ENCODE assay signal across 12 cellular contexts in the genomic region with DNA sequence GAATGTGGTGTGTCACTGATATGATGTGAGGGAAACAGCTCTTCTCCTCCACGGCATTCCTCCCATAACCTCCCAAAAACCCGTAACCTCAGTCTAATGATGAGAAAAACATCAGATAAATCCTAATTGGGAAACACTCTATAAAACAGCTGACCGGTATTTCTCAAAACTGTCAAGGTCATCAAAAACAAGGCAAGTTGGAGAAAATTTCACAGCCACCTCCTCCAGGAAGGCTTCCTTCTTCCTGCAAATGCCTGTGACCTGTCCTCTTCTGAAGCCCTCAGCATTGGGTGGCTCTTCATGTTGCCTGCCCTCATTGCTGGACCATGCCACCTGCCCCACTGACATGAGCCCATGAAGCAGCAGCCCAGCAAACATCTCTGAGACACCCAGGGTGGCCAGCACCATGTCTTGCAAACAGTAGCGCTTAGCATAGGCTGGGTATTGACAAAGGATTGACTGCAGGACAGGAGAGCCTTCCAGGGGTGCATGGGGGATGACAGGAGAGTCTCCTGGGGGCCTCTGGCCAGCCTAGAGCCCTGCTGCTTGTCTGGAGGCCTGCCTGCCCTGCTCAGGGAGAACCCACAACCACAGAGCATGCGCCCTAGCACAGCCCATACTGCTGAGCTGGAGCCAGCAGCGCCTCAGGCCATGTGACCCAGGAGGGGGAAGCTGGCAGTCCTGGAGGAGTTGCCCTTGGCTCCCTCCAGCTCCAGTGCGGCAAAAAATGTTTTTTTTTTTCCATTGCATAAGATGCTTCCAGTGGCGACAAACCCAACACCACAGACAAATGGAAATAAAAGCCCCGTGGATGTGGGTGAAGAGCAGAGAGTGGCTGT. TPM values are rescaled to one million over a fixed set of nuclear protein-coding genes. Genes with fewer than 3 reads are reported as not detected.
DNase-seq lines count a peak whose midpoint lies in the region; ATAC-seq, FAIRE-seq and TF ChIP-seq lines count a peak whose summit lies in the region.
"Had no signal": no experiment of that assay in that cellular context is flagged by ENCODE, and none has a peak within 500 bp of the region (broad histone marks: within the 10 kb centered on the region; RNA-seq: fewer than 3 reads in every experiment).

No MANE protein-coding gene starts in this region.

- WGBS in neuronal stem cell (ENCODE audit: extremely low coverage in 2 of 2, insufficient read length in 2 of 2, insufficient replicate concordance in 1 of 2), 2 donors: no CpG with 5 or more reads among the region's 9 CpGs

- no peaks in the 10 kb centered on the region for H3K9me2 ChIP-seq in Loucy (replicated peaks; ENCODE audit: low read depth, low read length)

- no peak overlapping the region for H2BK15ac ChIP-seq in neuronal stem cell (ENCODE audit: low read length)

- peak overlapping the region; percentile 55 for H3K23ac ChIP-seq in neuronal stem cell (ENCODE audit: low read depth, low read length, poor library complexity)

- H3K9me1 ChIP-seq in endothelial cell of umbilical vein (replicated peaks; ENCODE audit: control insufficient read depth, extremely low read depth, insufficient read depth, low read length): no peaks in the 10 kb centered on the region

- no peaks in the 10 kb centered on the region for H3F3A ChIP-seq in Loucy (ENCODE audit: low read depth)

- H3K9ac ChIP-seq in Loucy (ENCODE audit: low read depth, low read length, poor library complexity, severe bottlenecking) (no peak overlapping the region), endothelial cell of umbilical vein (replicated peaks; ENCODE audit: extremely low read depth, insufficient read depth, low read length) (no peak overlapping the region), neuronal stem cell (ENCODE audit: low read depth, low read length, poor library complexity) (no peak overlapping the region)

- TF ChIP-seq POLR2A in endothelial cell of umbilical vein (IDR thresholded peaks at IDR 0.05; ENCODE audit: low read depth, low read length): no peak

- H2BK5ac ChIP-seq in neuronal stem cell (ENCODE audit: low read length): no peak overlapping the region

- no peaks in the 10 kb centered on the region for H4K20me1 ChIP-seq in Loucy (ENCODE audit: insufficient read depth, low read length, poor library complexity, severe bottlenecking)
- H4K20me1 ChIP-seq in endothelial cell of umbilical vein (replicated peaks; ENCODE audit: control insufficient read depth, extremely low read depth, insufficient read depth, low read length): no peaks in the 10 kb centered on the region

- peak overlapping the region; percentile 30 for H2BK12ac ChIP-seq in neuronal stem cell (ENCODE audit: low read length)

- intact Hi-C loops in endothelial cell of umbilical vein (cut with micrococcal nuclease): no loop called here

- TF ChIP-seq CTCF in Loucy (conservative IDR thresholded peaks at IDR 0.05; ENCODE audit: low read length) (no peak), endothelial cell of umbilical vein (IDR thresholded peaks at IDR 0.05; ENCODE audit: extremely low read depth in 1 of 2, insufficient read depth in 1 of 2, low read depth in 1 of 2, low read length in 2 of 2) (no peak)

- H3K27ac ChIP-seq in endothelial cell of umbilical vein (ENCODE audit: insufficient read depth, low read depth, low read length) (peak overlapping the region; percentile 17), neuronal stem cell (replicated peaks; ENCODE audit: low read length) (no peak overlapping the region)

- H3K4ac ChIP-seq in neuronal stem cell (ENCODE audit: low read length): no peak overlapping the region

- no peak overlapping the region for H4K91ac ChIP-seq in neuronal stem cell (ENCODE audit: low read depth, low read length, poor library complexity)

- H2AK5ac ChIP-seq in neuronal stem cell (ENCODE audit: low read depth, low read length): no peak overlapping the region

- dilution Hi-C loops in endothelial cell of umbilical vein (cut with MboI; ENCODE audit: extremely low pct_ligation_motif_present, low sequenced_read_pairs): no loop called here

- H3K79me1 ChIP-seq in neuronal stem cell (ENCODE audit: low read depth, low read length): peaks cover 11% of the 10 kb centered on the region

- H3K4me2 ChIP-seq in Loucy (ENCODE audit: low read depth, low read length, poor library complexity, severe bottlenecking): peak overlapping the region; percentile 25
- H3K4me2 ChIP-seq in endothelial cell of umbilical vein (ENCODE audit: insufficient read depth, low read length): no peak overlapping the region
- H3K4me2 ChIP-seq in neuronal stem cell (ENCODE audit: insufficient read depth, low read length, poor library complexity, severe bottlenecking): no peak overlapping the region

- H2AFZ ChIP-seq in Loucy (ENCODE audit: low read length) (no peak overlapping the region), endothelial cell of umbilical vein (ENCODE audit: low read depth, low read length) (no peak overlapping the region), neuronal stem cell (ENCODE audit: low read length) (no peak overlapping the region)

- POLR2A ChIA-PET in endothelial cell of umbilical vein (lab: Charles Lee): no interaction called here

- no TSS peak for BruUV-seq in endothelial cell of umbilical vein (replicated peaks; lab: Mats Ljungman, UMichigan)

- DNase-seq in AML-193 (lab: John Stamatoyannopoulos, UW): peak; percentile 69 to 74
- DNase-seq in endothelial cell of umbilical vein (ENCODE audit: low read depth, low spot score): peak; percentile 41
- DNase-seq in neuronal stem cell (ENCODE audit: low spot score): no peak
- no peak for DNase-seq in T-helper 9 cell
- DNase-seq in HTR-8/SVneo (ENCODE audit: insufficient read length, low spot score): no peak
- DNase-seq in HK-2 (ENCODE audit: unreplicated experiment): no peak
- DNase-seq: NCI-H1417 treated with DMSO at 0.1 percent for 48 hours; SHP77; stimulated activated CD4-positive, alpha-beta T cell treated with anti-CD3 and anti-CD28 coated beads, Interleukin-1b, Interleukin-23, amount 100 ng/mL, for 48 hours had no signal

- H2BK120ac ChIP-seq in neuronal stem cell (ENCODE audit: low read depth, low read length): no peak overlapping the region

- no peaks in the 10 kb centered on the region for H3K9me3 ChIP-seq in Loucy (ENCODE audit: insufficient read depth, low read depth, low read length)
- no peaks in the 10 kb centered on the region for H3K9me3 ChIP-seq in endothelial cell of umbilical vein (replicated peaks; ENCODE audit: control insufficient read depth, insufficient read depth, low read length)
- H3K9me3 ChIP-seq in neuronal stem cell (replicated peaks in 1 of 2; ENCODE audit: control insufficient read depth in 2 of 2, insufficient read depth in 1 of 2, low read depth in 1 of 2, low read length in 2 of 2): peaks cover 2 to 5% of the 10 kb centered on the region in 2 donors

- ATAC-seq in GM21786 (IDR thresholded peaks at IDR 0.05; ENCODE audit: unreplicated experiment): no peak

- no peak overlapping the region for H4K8ac ChIP-seq in neuronal stem cell (ENCODE audit: low read depth, low read length)

- H3K14ac ChIP-seq in neuronal stem cell (ENCODE audit: low read length): no peak overlapping the region

- H3K36me3 ChIP-seq in Loucy (ENCODE audit: insufficient read depth, low read length): peaks cover 16% of the 10 kb centered on the region; the same call in 1 of the 2 replicates
- peaks cover 0 to 2% of the 10 kb centered on the region in 2 experiments for H3K36me3 ChIP-seq in endothelial cell of umbilical vein (ENCODE audit: control insufficient read depth in 2 of 2, extremely low read depth in 1 of 2, insufficient read depth in 2 of 2, low read length in 2 of 2)
- H3K36me3 ChIP-seq in neuronal stem cell (replicated peaks in 1 of 2; ENCODE audit: control insufficient read depth in 2 of 2, insufficient read depth in 2 of 2, low read length in 2 of 2): peaks cover 2 to 34% of the 10 kb centered on the region in 2 donors

- H3K4me3 ChIP-seq in Loucy (ENCODE audit: low read length, poor library complexity, severe bottlenecking) (no peak overlapping the region), endothelial cell of umbilical vein (replicated peaks in 1 of 3; ENCODE audit: insufficient read depth in 1 of 3, low read depth in 1 of 3, low read length in 3 of 3) (no peak overlapping the region), neuronal stem cell (ENCODE audit: low read length in 2 of 2) (no peak overlapping the region)

- peak overlapping the region; percentile 72 for H3K18ac ChIP-seq in neuronal stem cell (ENCODE audit: low read length)

- H3K4me1 ChIP-seq in Loucy (ENCODE audit: insufficient read depth, low read length, poor library complexity, severe bottlenecking): peaks cover 36% of the 10 kb centered on the region
- peaks cover 33% of the 10 kb centered on the region for H3K4me1 ChIP-seq in endothelial cell of umbilical vein (ENCODE audit: control insufficient read depth, extremely low read depth, insufficient read depth, low read length)
- no peaks in the 10 kb centered on the region for H3K4me1 ChIP-seq in neuronal stem cell (ENCODE audit: control insufficient read depth in 2 of 2, insufficient read depth in 1 of 2, low read depth in 1 of 2, low read length in 2 of 2)

- no peaks in the 10 kb centered on the region for H3K27me3 ChIP-seq in Loucy (ENCODE audit: insufficient read depth, low read length, poor library complexity, severe bottlenecking)
- no peaks in the 10 kb centered on the region for H3K27me3 ChIP-seq in endothelial cell of umbilical vein (ENCODE audit: control insufficient read depth in 2 of 2, insufficient read depth in 2 of 2, low read length in 2 of 2)
- no peaks in the 10 kb centered on the region for H3K27me3 ChIP-seq in neuronal stem cell (ENCODE audit: control insufficient read depth in 3 of 3, insufficient read depth in 3 of 3, low read depth in 1 of 3, low read length in 3 of 3)

- FAIRE-seq in endothelial cell of umbilical vein (lab: Jason Lieb, UNC): no peak
- FAIRE-seq in HTR-8/SVneo (lab: Jason Lieb, UNC): no peak
- FAIRE-seq: endometrium had no signal

- H3K79me2 ChIP-seq in Loucy (ENCODE audit: insufficient read depth, low read length): peaks cover 14% of the 10 kb centered on the region; the same call in 1 of the 2 replicates
- peaks cover 21% of the 10 kb centered on the region for H3K79me2 ChIP-seq in endothelial cell of umbilical vein (ENCODE audit: control insufficient read depth, insufficient read depth, low read length)

- CTCF ChIA-PET in endothelial cell of umbilical vein (lab: Charles Lee): interaction anchor here (1.9 kb wide), 1 partner anchor 10 kb away, joined by 8 read pairs; no protein-coding TSS in a partner anchor

RNA-seq across cellular contexts. Expression of gene XXYLT1, which starts 49.7 kb away (rescaled TPM):
- 58.6 and 78.1 TPM in 2 replicates for total RNA-seq in endothelial cell of umbilical vein
- polyA plus RNA-seq in endothelial cell of umbilical vein: 54.4 and 60.4 TPM in 2 replicates
- polyA plus RNA-seq in endothelial cell of umbilical vein (2011; cell fraction: cytosol; rRNA removed): 60.0 and 66.8 TPM in 2 replicates
- 67.9 and 73.2 TPM in 2 replicates for polyA plus RNA-seq in endothelial cell of umbilical vein (2011; cell fraction: nucleus; rRNA removed)
- 30.5 and 45.2 TPM in 2 replicates for polyA plus RNA-seq in endothelial cell of umbilical vein (2012)
- 50.5 and 51.7 TPM in 2 replicates for polyA minus RNA-seq in endothelial cell of umbilical vein
- polyA minus RNA-seq in endothelial cell of umbilical vein (2011; cell fraction: cytosol; rRNA and poly(A)+ RNA removed): 21.5 TPM
- polyA minus RNA-seq in endothelial cell of umbilical vein (2011; cell fraction: nucleus; rRNA and poly(A)+ RNA removed): 33.1 and 41.5 TPM in 2 replicates
- 33.7 TPM for polyA plus RNA-seq in neuronal stem cell (2013, experiment 1 of 2)
- 33.8 TPM for polyA plus RNA-seq in neuronal stem cell (2013, experiment 2 of 2)

Comparison
In these comparisons a context has a peak if more than half of its experiments do, and no peak if none do; other contexts are left out.
1. DNase-seq: peak in AML-193 (2 of 2) and endothelial cell of umbilical vein (single experiment); none in neuronal stem cell (single experiment), T-helper 9 cell (single experiment), HTR-8/SVneo (single experiment) and HK-2 (single experiment).